Comparison of ENCODE assay signal across 10 cellular contexts in the genomic region with DNA sequence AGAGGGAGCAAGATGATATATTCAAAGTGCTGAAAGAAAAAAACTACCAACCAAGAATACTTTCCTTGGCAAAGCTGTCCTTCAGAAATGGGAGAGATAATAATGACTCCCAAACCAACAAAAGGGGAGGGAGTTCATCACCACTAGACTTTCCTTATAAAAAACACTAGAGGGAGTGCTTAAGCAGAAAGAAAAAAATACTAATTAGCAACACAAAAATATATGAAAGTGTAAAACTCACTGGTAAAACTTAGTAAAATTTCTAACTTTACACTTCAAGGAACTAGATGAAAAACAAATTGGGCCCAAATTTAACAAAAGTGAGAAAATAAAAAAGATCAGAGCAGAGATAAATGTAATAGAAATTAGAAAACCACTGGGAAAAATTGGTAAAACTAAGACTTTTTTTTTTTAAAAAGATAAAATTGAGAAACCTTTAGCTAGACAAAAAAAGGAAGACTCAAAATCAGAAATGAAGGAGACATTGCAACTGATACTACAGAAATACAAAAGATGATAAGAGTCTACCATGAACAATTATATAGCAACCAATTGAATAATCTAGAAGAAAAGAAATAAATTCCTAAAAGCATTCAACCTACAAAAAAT.
A peak's percentile ranks its signal among the peaks of the same experiment; 100 is the strongest.
DNase-seq lines count a peak whose midpoint lies in the region; ATAC-seq and TF ChIP-seq lines count a peak whose summit lies in the region.
"Had no signal": no experiment of that assay in that cellular context is flagged by ENCODE, and none has a peak within 500 bp of the region (broad histone marks: within the 10 kb centered on the region; RNA-seq: fewer than 3 reads in every experiment).

No MANE protein-coding gene starts in this region.

- POLR2A ChIA-PET in SK-N-SH (lab: Yijun Ruan, JAX) = no interaction called here

- H3K36me3 ChIP-seq in SK-N-SH (replicated peaks in 1 of 2; ENCODE audit: control insufficient read depth in 1 of 2, insufficient read depth in 2 of 2, low read length in 1 of 2) = no peaks in the 10 kb centered on the region
- no peaks in the 10 kb centered on the region for H3K36me3 ChIP-seq in colonic mucosa
- H3K36me3 ChIP-seq: BLaER1 had no signal

- intact Hi-C loops in colonic mucosa (cut with DNase I) = loop anchor here (5.0 kb wide), 1 partner anchor 229 kb away; no protein-coding TSS in a partner anchor

- no peaks in the 10 kb centered on the region for H3K27me3 ChIP-seq in SK-N-SH (ENCODE audit: insufficient read depth)
- no peaks in the 10 kb centered on the region for H3K27me3 ChIP-seq in colonic mucosa
- H3K27me3 ChIP-seq: BLaER1 had no signal

- H3K9me2 ChIP-seq in SK-N-SH = no peaks in the 10 kb centered on the region

- no peak overlapping the region for H3K4me2 ChIP-seq in SK-N-SH
- H3K4me2 ChIP-seq: BLaER1 had no signal

- TF ChIP-seq RAD21 in SK-N-SH (IDR thresholded peaks at IDR 0.05; ENCODE audit: low read length) = peak; percentile 46

- no peak for TF ChIP-seq EP300 in SK-N-SH (IDR thresholded peaks at IDR 0.05; ENCODE audit: borderline replicate concordance in 1 of 2, low read depth in 1 of 2, low read length in 1 of 2)

- H3F3A ChIP-seq in SK-N-SH (replicated peaks; ENCODE audit: insufficient read depth) = no peaks in the 10 kb centered on the region

- H3K9ac ChIP-seq in SK-N-SH (no peak overlapping the region), colonic mucosa (ENCODE audit: low read depth in 2 of 2, low read length in 2 of 2) (no peak overlapping the region)
- H3K9ac ChIP-seq: BLaER1 had no signal

- ATAC-seq in SK-N-SH treated with all-trans-retinoic acid at 6 μM for 48 hours = no peak
- ATAC-seq in GM21737 (IDR thresholded peaks at IDR 0.05; ENCODE audit: unreplicated experiment) = no peak

- TF ChIP-seq CTCF in SK-N-SH (IDR thresholded peaks at IDR 0.05) (peak; percentile 51), colonic mucosa (IDR thresholded peaks at IDR 0.05) (peak; percentile 30), retinal pigment epithelial cell (conservative IDR thresholded peaks at IDR 0.05; ENCODE audit: low read depth, low read length) (peak; percentile 46)

- CTCF ChIA-PET in SK-N-SH (lab: Yijun Ruan, JAX) = interaction anchor here (0.6 to 3.0 kb wide), 8 partner anchors 12 to 229 kb away, joined by 3 to 15 read pairs (median 4); no protein-coding TSS in a partner anchor

- no peaks in the 10 kb centered on the region for H4K20me1 ChIP-seq in SK-N-SH (ENCODE audit: insufficient read depth)
- H4K20me1 ChIP-seq: BLaER1 had no signal

- peak; percentile 22 for DNase-seq in SK-N-SH
- DNase-seq in NCI-H446 (lab: John Stamatoyannopoulos, UW) = peak; percentile 24 to 38
- DNase-seq in colonic mucosa = no peak
- DNase-seq in retinal pigment epithelial cell (ENCODE audit: low read depth) = no peak
- DNase-seq in GM19240 (ENCODE audit: insufficient read length, low spot score) = no peak
- DNase-seq in activated CD8-positive, alpha-beta memory T cell treated with anti-CD3 and anti-CD28 coated beads for 24 hours = no peak
- DNase-seq: activated CD8-positive, alpha-beta memory T cell treated with anti-CD3 and anti-CD28 coated beads, Interleukin-2, amount 50 U/mL, for 4 hours had no signal

- H3K4me3 ChIP-seq in SK-N-SH (ENCODE audit: low read depth in 2 of 2, low read length in 1 of 2) (no peak overlapping the region), colonic mucosa (no peak overlapping the region), retinal pigment epithelial cell (ENCODE audit: low read length) (no peak overlapping the region)
- H3K4me3 ChIP-seq: BLaER1 had no signal

- no peaks in the 10 kb centered on the region for H3K4me1 ChIP-seq in SK-N-SH (ENCODE audit: control insufficient read depth in 1 of 2, insufficient read depth in 2 of 2, low read depth in 1 of 2, low read length in 1 of 2)
- H3K4me1 ChIP-seq in colonic mucosa = no peaks in the 10 kb centered on the region
- H3K4me1 ChIP-seq: BLaER1 had no signal

- H2AFZ ChIP-seq in SK-N-SH (ENCODE audit: low read depth) = no peak overlapping the region

- H3K27ac ChIP-seq in SK-N-SH (ENCODE audit: low read depth in 2 of 2, low read length in 1 of 2) = no peak overlapping the region
- H3K27ac ChIP-seq in colonic mucosa = no peak overlapping the region
- H3K27ac ChIP-seq: BLaER1 had no signal

- H3K9me3 ChIP-seq in SK-N-SH (no peaks in the 10 kb centered on the region), colonic mucosa (no peaks in the 10 kb centered on the region)
- H3K9me3 ChIP-seq: BLaER1 had no signal

- no peaks in the 10 kb centered on the region for H3K79me2 ChIP-seq in SK-N-SH (ENCODE audit: insufficient read depth)

TF ChIP-seq in SK-N-SH, 30 proteins besides CTCF, POLR2A, EP300 and RAD21 (continues in another document):
- TF ChIP-seq, protein P1, sequence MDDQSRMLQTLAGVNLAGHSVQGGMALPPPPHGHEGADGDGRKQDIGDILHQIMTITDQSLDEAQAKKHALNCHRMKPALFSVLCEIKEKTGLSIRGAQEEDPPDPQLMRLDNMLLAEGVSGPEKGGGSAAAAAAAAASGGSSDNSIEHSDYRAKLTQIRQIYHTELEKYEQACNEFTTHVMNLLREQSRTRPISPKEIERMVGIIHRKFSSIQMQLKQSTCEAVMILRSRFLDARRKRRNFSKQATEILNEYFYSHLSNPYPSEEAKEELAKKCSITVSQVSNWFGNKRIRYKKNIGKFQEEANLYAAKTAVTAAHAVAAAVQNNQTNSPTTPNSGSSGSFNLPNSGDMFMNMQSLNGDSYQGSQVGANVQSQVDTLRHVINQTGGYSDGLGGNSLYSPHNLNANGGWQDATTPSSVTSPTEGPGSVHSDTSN (IDR thresholded peaks at IDR 0.05) = no peak
- no peak for TF ChIP-seq IRF3 (IDR thresholded peaks at IDR 0.05; ENCODE audit: low read depth, low read length)
- no peak for TF ChIP-seq RFX5 (IDR thresholded peaks at IDR 0.05; ENCODE audit: low read length)
- TF ChIP-seq CHD2 (IDR thresholded peaks at IDR 0.05; ENCODE audit: low read length, partially characterized antibody) = no peak
- TF ChIP-seq NRF1 (IDR thresholded peaks at IDR 0.05; ENCODE audit: low read depth, low read length) = no peak
- no peak for TF ChIP-seq MAX (IDR thresholded peaks at IDR 0.05; ENCODE audit: low read depth)
- TF ChIP-seq USF2 (IDR thresholded peaks at IDR 0.05; ENCODE audit: borderline replicate concordance, low read depth, low read length) = no peak

TF ChIP-seq in SK-N-SH treated with all-trans-retinoic acid at 6 μM for 48 hours, 23 proteins besides CTCF, POLR2A, EP300 and RAD21:
- TF ChIP-seq POU6F1 (CRISPR knock-in tag; IDR thresholded peaks at IDR 0.05; ENCODE audit: borderline replicate concordance, low read depth) (no peak), SNAI2 (CRISPR knock-in tag; IDR thresholded peaks at IDR 0.05) (no peak), GLIS3 (CRISPR knock-in tag; IDR thresholded peaks at IDR 0.05) (no peak)

Comparison
In these comparisons a context has a peak if more than half of its experiments do, and no peak if none do; other contexts are left out.
1. DNase-seq: peak in SK-N-SH (single experiment) and NCI-H446 (2 of 2); none in colonic mucosa (single experiment), retinal pigment epithelial cell (single experiment), GM19240 (single experiment) and activated CD8-positive, alpha-beta memory T cell treated with anti-CD3 and anti-CD28 coated beads for 24 hours (single experiment).
2. Peak in every context shown above with its lines, with median percentiles within 50 percentile points of each other: CTCF ChIP-seq.